ENCODE assay signal across 6 cellular contexts in genomic region chr21:39587376-39587775, GRCh38. TPM values are rescaled to one million over a fixed set of nuclear protein-coding genes. Genes with fewer than 3 reads are reported as not detected.
"Had no signal": no experiment of that assay in that cellular context is flagged by ENCODE, and none has a peak within 500 bp of the region (broad histone marks: within the 10 kb centered on the region; RNA-seq: fewer than 3 reads in every experiment).

No MANE protein-coding gene starts in this region.

- DNase-seq: IMR-90, KBM-7 had no signal

- FAIRE-seq: HepG2, HTR-8/SVneo had no signal

- H3K27ac ChIP-seq: HL-60 had no signal

- ATAC-seq: HepG2 had no signal

RNA-seq across cellular contexts. Expression of gene B3GALT5, which starts 25.4 kb away (rescaled TPM):
- polyA plus RNA-seq: IgD-negative memory B cell had no signal
